ENCODE assay signal across 25 cellular contexts in the genomic region with DNA sequence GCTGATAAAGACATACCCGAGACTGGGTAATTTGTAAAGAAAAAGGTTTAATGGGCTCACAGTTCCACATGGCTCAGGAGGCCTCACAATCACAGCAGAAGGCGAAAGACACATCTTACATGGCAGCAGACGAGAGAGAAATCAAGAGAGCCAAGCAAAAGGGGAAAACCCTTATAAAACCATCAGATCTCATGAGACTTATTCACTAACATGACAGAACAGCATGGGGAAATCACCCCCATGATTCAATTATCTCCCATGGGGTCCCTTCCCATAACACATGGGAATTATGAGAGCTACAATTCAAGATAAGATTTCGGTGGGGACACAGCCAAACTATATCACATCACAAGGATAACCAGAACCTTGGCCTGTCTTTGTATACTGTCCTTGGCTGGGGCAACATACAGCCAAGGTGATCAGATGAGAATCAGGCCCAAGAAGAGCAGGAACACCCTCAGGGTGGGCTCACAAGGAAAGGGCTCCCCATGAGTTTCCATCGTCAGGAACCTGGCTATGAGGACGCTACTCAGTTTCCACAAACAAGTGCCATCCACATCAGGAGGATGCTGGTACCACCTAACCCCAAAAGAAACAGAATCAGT.
A peak's percentile ranks its signal among the peaks of the same experiment; 100 is the strongest.
DNase-seq lines count a peak whose midpoint lies in the region; ATAC-seq, FAIRE-seq and TF ChIP-seq lines count a peak whose summit lies in the region.
"Had no signal": no experiment of that assay in that cellular context is flagged by ENCODE, and none has a peak within 500 bp of the region (broad histone marks: within the 10 kb centered on the region; RNA-seq: fewer than 3 reads in every experiment).

No MANE protein-coding gene starts in this region.

- peak overlapping the region; percentile 22; the same call in 1 of the 2 replicates for H3K4me3 ChIP-seq in OCI-LY3 (ENCODE audit: low read length)
- H3K4me3 ChIP-seq: heart left ventricle, ovary, SK-N-MC, vagina had no signal

- H3K9ac ChIP-seq in OCI-LY3 (ENCODE audit: low read length) = no peak overlapping the region
- H3K9ac ChIP-seq: KMS-11 had no signal

- H3K36me3 ChIP-seq in OCI-LY3 (replicated peaks; ENCODE audit: low read depth, low read length) = peaks cover 4% of the 10 kb centered on the region
- H3K36me3 ChIP-seq: ovary, vagina had no signal

- ATAC-seq in activated naive CD4-positive, alpha-beta T cell treated with anti-CD3 and anti-CD28 coated beads, Interleukin-2, amount 50 U/mL, for 72 hours = peak; percentile 48 to 94
- ATAC-seq in HG02970 (IDR thresholded peaks at IDR 0.05; ENCODE audit: low FRiP score, unreplicated experiment) = no peak
- ATAC-seq: heart left ventricle, left cardiac atrium, right cardiac atrium had no signal

- peak overlapping the region; percentile 49 for H3K27ac ChIP-seq in OCI-LY3 (ENCODE audit: low read length)
- H3K27ac ChIP-seq: heart left ventricle, KMS-11, ovary, SK-N-MC, vagina, VCaP had no signal

- peaks cover 3% of the 10 kb centered on the region for H3K27me3 Mint-ChIP-seq in glutamatergic neuron (ENCODE audit: unreplicated experiment)

- no peak for FAIRE-seq in H54 (lab: Jason Lieb, UNC)

- no peaks in the 10 kb centered on the region for H3K9me3 ChIP-seq in OCI-LY3 (ENCODE audit: insufficient read depth, low read length)
- H3K9me3 ChIP-seq: ovary, vagina had no signal

- H4K20me1 ChIP-seq in OCI-LY3 (ENCODE audit: insufficient read depth, low read length) = peaks cover 23% of the 10 kb centered on the region; the same call in 1 of the 2 replicates

- no peak for TF ChIP-seq POLR2A in H54 (IDR thresholded peaks at IDR 0.05; ENCODE audit: low read depth, low read length)

- H3K27me3 ChIP-seq in OCI-LY3 (ENCODE audit: low read depth, low read length) = no peaks in the 10 kb centered on the region
- H3K27me3 ChIP-seq: heart left ventricle, ovary, vagina had no signal

- H3K4me3 Mint-ChIP-seq in glutamatergic neuron (ENCODE audit: unreplicated experiment) = peak overlapping the region; percentile 12
- H3K4me3 Mint-ChIP-seq: HFFc6 had no signal

- DNase-seq in activated naive CD4-positive, alpha-beta T cell treated with anti-CD3 and anti-CD28 coated beads, Interleukin-2, amount 50 U/mL, for 72 hours (ENCODE audit: low spot score in 2 of 2) = no peak
- no peak for DNase-seq in activated naive CD4-positive, alpha-beta T cell (lab: John Stamatoyannopoulos, UW)
- no peak for DNase-seq in glutamatergic neuron
- no peak for DNase-seq in H54 (ENCODE audit: insufficient read length, low spot score)
- no peak for DNase-seq in NCI-H510A treated with DMSO at 0.1 percent for 48 hours (lab: John Stamatoyannopoulos, UW)
- DNase-seq: cerebellar nuclear complex; DMS53; GDM1; heart left ventricle; HFFc6; left cardiac atrium; mesendoderm; MV-4-11; NCI-H1694 treated with DMSO at 0.1 percent for 48 hours; NCI-H526 treated with DMSO at 0.1 percent for 48 hours; ovary; right cardiac atrium; RPMI8226; stimulated activated CD4-positive, alpha-beta T cell treated with anti-CD3 and anti-CD28 coated beads, Interleukin-12 subunit alpha, Interleukin-12 subunit beta, amount 100 ng/mL, for 4 hours had no signal

- H3K36me3 Mint-ChIP-seq in activated naive CD4-positive, alpha-beta T cell treated with anti-CD3 and anti-CD28 coated beads, Interleukin-2, amount 50 U/mL, for 72 hours = peaks cover 5 to 48% of the 10 kb centered on the region in 2 donors
- peaks cover 4% of the 10 kb centered on the region for H3K36me3 Mint-ChIP-seq in glutamatergic neuron (ENCODE audit: unreplicated experiment)

- peaks cover 12% of the 10 kb centered on the region; the same call in 1 of the 2 replicates for H3K79me2 ChIP-seq in OCI-LY3 (ENCODE audit: low read length)

- TF ChIP-seq CTCF in OCI-LY3 (IDR thresholded peaks at IDR 0.05; ENCODE audit: low read depth, low read length) = no peak
- TF ChIP-seq CTCF in glutamatergic neuron (IDR thresholded peaks at IDR 0.05; ENCODE audit: partially characterized antibody, unreplicated experiment) = no peak

- peak overlapping the region; percentile 57 for H3K4me2 ChIP-seq in OCI-LY3 (ENCODE audit: low read length)
- H3K4me2 ChIP-seq: KMS-11 had no signal

- H3K27ac Mint-ChIP-seq in activated naive CD4-positive, alpha-beta T cell treated with anti-CD3 and anti-CD28 coated beads, Interleukin-2, amount 50 U/mL, for 72 hours = peak overlapping the region; percentile 75 to 96
- H3K27ac Mint-ChIP-seq in glutamatergic neuron (ENCODE audit: unreplicated experiment) = no peak overlapping the region
- H3K27ac Mint-ChIP-seq: HFFc6 had no signal

- H3K4me1 ChIP-seq in OCI-LY3 (ENCODE audit: low read length) = peaks cover 49% of the 10 kb centered on the region

- H2AFZ ChIP-seq in OCI-LY3 (ENCODE audit: low read depth, low read length) = no peak overlapping the region

- peaks cover 3 to 5% of the 10 kb centered on the region in 2 donors for H3K9me3 Mint-ChIP-seq in activated naive CD4-positive, alpha-beta T cell treated with anti-CD3 and anti-CD28 coated beads, Interleukin-2, amount 50 U/mL, for 72 hours
- H3K9me3 Mint-ChIP-seq in glutamatergic neuron (ENCODE audit: unreplicated experiment) = no peaks in the 10 kb centered on the region
- H3K9me3 Mint-ChIP-seq: HFFc6 had no signal

- peaks cover 45% of the 10 kb centered on the region for H3K4me1 Mint-ChIP-seq in glutamatergic neuron (ENCODE audit: low read depth, unreplicated experiment)
